ENCODE assay signal across 8 cellular contexts in genomic region chr21:42652527-42653491, GRCh38. TPM values are rescaled to one million over a fixed set of nuclear protein-coding genes. Genes with fewer than 3 reads are reported as not detected.
A peak's percentile ranks its signal among the peaks of the same experiment; 100 is the strongest.
DNase-seq lines count a peak whose midpoint lies in the region; ATAC-seq and TF ChIP-seq lines count a peak whose summit lies in the region.

No MANE protein-coding gene starts in this region.

- H3K36me3 ChIP-seq in Panc1 (ENCODE audit: control insufficient read depth, insufficient read depth, low read length) (no peaks in the 10 kb centered on the region), endodermal cell (ENCODE audit: control insufficient read depth, insufficient read depth, low read length) (peaks cover 11% of the 10 kb centered on the region)

- no peak overlapping the region for H3K27ac Mint-ChIP-seq in activated CD4-positive, alpha-beta T cell treated with anti-CD3 and anti-CD28 coated beads, Interleukin-2, amount 10 ng/mL, durations not matched to agents 7 days and 5 days
- H3K27ac Mint-ChIP-seq in endodermal cell: peak overlapping the region; percentile 93
- peak overlapping the region; percentile 91 for H3K27ac Mint-ChIP-seq in mesothelial cell of epicardium
- peak overlapping the region; percentile 93 for H3K27ac Mint-ChIP-seq in type B pancreatic cell

- H3K27ac ChIP-seq in Panc1 (ENCODE audit: low read length) (no peak overlapping the region), endodermal cell (ENCODE audit: low read depth, low read length) (peak overlapping the region; percentile 86)

- peak overlapping the region; percentile 65 for H3K4me3 Mint-ChIP-seq in activated CD4-positive, alpha-beta T cell treated with anti-CD3 and anti-CD28 coated beads, Interleukin-2, amount 10 ng/mL, durations not matched to agents 7 days and 5 days
- H3K4me3 Mint-ChIP-seq in endodermal cell (peak overlapping the region; percentile 76), mesothelial cell of epicardium (peak overlapping the region; percentile 91), type B pancreatic cell (peak overlapping the region; percentile 94)

- ATAC-seq in Panc1 (peak; percentile 79), HG03280 (IDR thresholded peaks at IDR 0.05; ENCODE audit: unreplicated experiment) (no peak)

- DNase-seq in activated CD4-positive, alpha-beta T cell treated with anti-CD3 and anti-CD28 coated beads, Interleukin-2, amount 10 ng/mL, durations not matched to agents 7 days and 5 days: no peak
- no peak for DNase-seq in activated CD4-positive, alpha-beta T cell treated with anti-CD3 and anti-CD28 coated beads for 1 hour
- no peak for DNase-seq in Panc1 (ENCODE audit: low read depth, low spot score)
- DNase-seq in endodermal cell: peak; percentile 87
- no peak for DNase-seq in mesothelial cell of epicardium (ENCODE audit: low spot score in 2 of 2, unreplicated experiment in 2 of 2)
- DNase-seq in type B pancreatic cell (ENCODE audit: extremely low spot score, unreplicated experiment): no peak
- DNase-seq in NOMO-1 treated with DMSO at 0.1 percent for 48 hours (lab: John Stamatoyannopoulos, UW; ENCODE audit: unreplicated experiment): no peak

- H3K4me1 ChIP-seq in Panc1 (ENCODE audit: control insufficient read depth, insufficient read depth, low read length) (no peaks in the 10 kb centered on the region), endodermal cell (ENCODE audit: control insufficient read depth, insufficient read depth, low read length) (peaks cover 20% of the 10 kb centered on the region)

- no TSS peak for BruUV-seq in Panc1 (replicated peaks; lab: Mats Ljungman, UMichigan)

- CTCF ChIA-PET in activated CD4-positive, alpha-beta T cell treated with anti-CD3 and anti-CD28 coated beads, Interleukin-2, amount 10 ng/mL, durations not matched to agents 7 days and 5 days (lab: Charles Lee): interaction anchor here (1.0 to 1.7 kb wide), 3 partner anchors 13 to 176 kb away, joined by 3 to 5 read pairs (median 4); no protein-coding TSS in a partner anchor
- CTCF ChIA-PET in Panc1 (lab: Charles Lee): no interaction called here

- in situ Hi-C loops in Panc1 (cut with HindIII; ENCODE audit: low pct_unique_long_range_greater_than_20kb, low sequenced_read_pairs): no loop called here

- H3K4me1 Mint-ChIP-seq in activated CD4-positive, alpha-beta T cell treated with anti-CD3 and anti-CD28 coated beads, Interleukin-2, amount 10 ng/mL, durations not matched to agents 7 days and 5 days: peaks cover 15% of the 10 kb centered on the region
- H3K4me1 Mint-ChIP-seq in endodermal cell (peaks cover 28% of the 10 kb centered on the region), mesothelial cell of epicardium (peaks cover 28% of the 10 kb centered on the region), type B pancreatic cell (ENCODE audit: unreplicated experiment) (peaks cover 20% of the 10 kb centered on the region)

- H3K4me3 ChIP-seq in Panc1 (ENCODE audit: low read depth in 2 of 2, low read length in 2 of 2) (no peak overlapping the region), endodermal cell (ENCODE audit: low read length) (peak overlapping the region; percentile 79)

- intact Hi-C loops in Panc1 (cut with micrococcal nuclease; ENCODE audit: unreplicated experiment): no loop called here

- H3K9me3 Mint-ChIP-seq in activated CD4-positive, alpha-beta T cell treated with anti-CD3 and anti-CD28 coated beads, Interleukin-2, amount 10 ng/mL, durations not matched to agents 7 days and 5 days: no peaks in the 10 kb centered on the region
- H3K9me3 Mint-ChIP-seq in endodermal cell (no peaks in the 10 kb centered on the region), mesothelial cell of epicardium (no peaks in the 10 kb centered on the region), type B pancreatic cell (no peaks in the 10 kb centered on the region)

- TF ChIP-seq CTCF in Panc1 (IDR thresholded peaks at IDR 0.05) (peak; percentile 18; the same call in 1 of the 2 replicates), endodermal cell (conservative IDR thresholded peaks at IDR 0.05) (peak; percentile 74), mesothelial cell of epicardium (IDR thresholded peaks at IDR 0.05; ENCODE audit: unreplicated experiment) (peak; percentile 21), type B pancreatic cell (conservative IDR thresholded peaks at IDR 0.05) (peak; percentile 75)

- H3K9me3 ChIP-seq in Panc1 (ENCODE audit: control insufficient read depth, insufficient read depth, low read depth, low read length): no peaks in the 10 kb centered on the region
- no peaks in the 10 kb centered on the region for H3K9me3 ChIP-seq in endodermal cell (ENCODE audit: control insufficient read depth, low read length)

- H3K9ac ChIP-seq in endodermal cell (ENCODE audit: extremely low read depth, low read length, poor library complexity, severe bottlenecking): peak overlapping the region; percentile 44

- WGBS in endodermal cell (ENCODE audit: insufficient coverage in 1 of 2, insufficient read length in 1 of 2), 2 experiments: 10 to 13% methylated on average over 12 to 44 of the region's 44 CpGs

- H3K27me3 ChIP-seq in Panc1 (ENCODE audit: control insufficient read depth, insufficient read depth, low read length) (no peaks in the 10 kb centered on the region; the same call in 1 of the 2 replicates), endodermal cell (ENCODE audit: control insufficient read depth, insufficient read depth, low read length, poor library complexity, severe bottlenecking) (no peaks in the 10 kb centered on the region)

- no peaks in the 10 kb centered on the region for H3K36me3 Mint-ChIP-seq in activated CD4-positive, alpha-beta T cell treated with anti-CD3 and anti-CD28 coated beads, Interleukin-2, amount 10 ng/mL, durations not matched to agents 7 days and 5 days (ENCODE audit: low read depth)
- peaks cover 12% of the 10 kb centered on the region for H3K36me3 Mint-ChIP-seq in endodermal cell (ENCODE audit: low read depth)
- no peaks in the 10 kb centered on the region for H3K36me3 Mint-ChIP-seq in mesothelial cell of epicardium
- H3K36me3 Mint-ChIP-seq in type B pancreatic cell: no peaks in the 10 kb centered on the region

- H3K27me3 Mint-ChIP-seq in activated CD4-positive, alpha-beta T cell treated with anti-CD3 and anti-CD28 coated beads, Interleukin-2, amount 10 ng/mL, durations not matched to agents 7 days and 5 days: peaks cover 35% of the 10 kb centered on the region
- H3K27me3 Mint-ChIP-seq in endodermal cell (ENCODE audit: insufficient read depth) (peaks cover 11% of the 10 kb centered on the region), mesothelial cell of epicardium (ENCODE audit: low read depth) (peaks cover 3% of the 10 kb centered on the region), type B pancreatic cell (peaks cover 20% of the 10 kb centered on the region)

- POLR2A ChIA-PET in activated CD4-positive, alpha-beta T cell treated with anti-CD3 and anti-CD28 coated beads, Interleukin-2, amount 10 ng/mL, durations not matched to agents 7 days and 5 days (lab: Charles Lee): no interaction called here
- POLR2A ChIA-PET in Panc1 (lab: Charles Lee): interaction anchor here (0.6 kb wide), 1 partner anchor 226 kb away, joined by 12 read pairs; no protein-coding TSS in a partner anchor

RNA-seq across cellular contexts. Expression of gene PDE9A, which starts 0.6 kb away (rescaled TPM):
- total RNA-seq in activated CD4-positive, alpha-beta T cell treated with anti-CD3 and anti-CD28 coated beads, Interleukin-2, amount 10 ng/mL, durations not matched to agents 7 days and 5 days: 1 to 10 TPM; 4.7 to 6.1 TPM
- total RNA-seq in Panc1 (2021; ENCODE audit: unreplicated experiment) (0.72 TPM), endodermal cell (10 to 100 TPM; 45.9 to 62.4 TPM), mesothelial cell of epicardium (26.1 to 27.4 TPM (median 26.5 TPM) in 3 replicates), type B pancreatic cell (ENCODE audit: low replicate concordance) (15.2 and 18.6 TPM in 2 replicates)
- polyA plus RNA-seq in Panc1 (2012; ENCODE audit: insufficient read length): 1.7 TPM
- polyA plus RNA-seq in endodermal cell (2013, experiment 1 of 2): 36.5 TPM
- polyA plus RNA-seq in endodermal cell (2013, experiment 2 of 2): 34.3 TPM

Comparison
In these comparisons a context has a peak if more than half of its experiments do, and no peak if none do; other contexts are left out.
1. CTCF ChIP-seq: peak in every context shown above with its lines; median percentile 75 in type B pancreatic cell; 74 in endodermal cell; 21 in mesothelial cell of epicardium; 18 in Panc1.